1 cellular context compared by ENCODE assay signal in genomic region chr5:177428574-177429217, GRCh38.
TF ChIP-seq lines count a peak whose summit lies in the region.

No MANE protein-coding gene starts in this region.

TF ChIP-seq in HepG2, 621 proteins besides CTCF, POLR2A, EP300 and RAD21:
- TF ChIP-seq HIVEP1 (CRISPR knock-in tag; IDR thresholded peaks at IDR 0.05) (no peak), ZNF160 (CRISPR knock-in tag; IDR thresholded peaks at IDR 0.05) (no peak), ZNF629 (CRISPR knock-in tag; conservative IDR thresholded peaks at IDR 0.05) (no peak), ZFP91 (CRISPR knock-in tag; IDR thresholded peaks at IDR 0.05; ENCODE audit: borderline replicate concordance) (no peak), ZNF552 (CRISPR knock-in tag; IDR thresholded peaks at IDR 0.05; ENCODE audit: borderline replicate concordance) (no peak), TBP (CRISPR knock-in tag; IDR thresholded peaks at IDR 0.05) (no peak), POLR2G (IDR thresholded peaks at IDR 0.05; ENCODE audit: low read depth, low read length) (peak; percentile 16), ATF4 (CRISPR knock-in tag; IDR thresholded peaks at IDR 0.05) (no peak), ZNF75D (CRISPR knock-in tag; IDR thresholded peaks at IDR 0.05; ENCODE audit: borderline replicate concordance) (0 out of 2 replicates have a peak, but pooled peaks have one; percentile 21)
TF ChIP-seq in HepG2: peak in this region for 2.
